In genomic region chr12:53500119-53500775, GRCh38 we compare ENCODE assay signal across 8 cellular contexts. TPM values are rescaled to one million over a fixed set of nuclear protein-coding genes. Genes with fewer than 3 reads are reported as not detected.
A peak's percentile ranks its signal among the peaks of the same experiment; 100 is the strongest.
DNase-seq lines count a peak whose midpoint lies in the region; ATAC-seq and TF ChIP-seq lines count a peak whose summit lies in the region.

No MANE protein-coding gene starts in this region.

- H3K9me3 ChIP-seq in subcutaneous abdominal adipose tissue (ENCODE audit: control insufficient read depth in 5 of 5, low read length in 5 of 5), result no peaks in the 10 kb centered on the region

- peak overlapping the region; percentile 86 to 94 (median 93) for H3K4me3 Mint-ChIP-seq in brain

- DNase-seq in GM12864 (ENCODE audit: low read depth), result no peak
- peak; percentile 86 for DNase-seq in NB4 (ENCODE audit: low read depth)
- peak; percentile 63 for DNase-seq in kidney glomerular epithelial cell (lab: John Stamatoyannopoulos, UW)
- DNase-seq in NCI-H1694 treated with DMSO at 0.1 percent for 48 hours (lab: John Stamatoyannopoulos, UW), result no peak
- DNase-seq in middle frontal gyrus (ENCODE audit: extremely low spot score, low spot score), result no peak

- peak overlapping the region; percentile 91 to 98 (median 97) for H3K27ac Mint-ChIP-seq in brain

- peak overlapping the region; percentile 83 for H3K4me3 ChIP-seq in GM12864 (ENCODE audit: low read depth, low read length)
- H3K4me3 ChIP-seq in NB4 (ENCODE audit: low read depth, low read length), result peak overlapping the region; percentile 80
- H3K4me3 ChIP-seq in subcutaneous abdominal adipose tissue (ENCODE audit: low read depth in 1 of 5, low read length in 5 of 5), result peak overlapping the region; percentile 73 to 95 (median 84)

- H3K27me3 Mint-ChIP-seq in brain, result peaks cover 8% of the 10 kb centered on the region

- H3K36me3 ChIP-seq in subcutaneous abdominal adipose tissue (ENCODE audit: control insufficient read depth in 5 of 5, insufficient read depth in 5 of 5, low read length in 5 of 5), result peaks cover 0 to 20% (median 13%) of the 10 kb centered on the region in 5 donors

- H3K36me3 Mint-ChIP-seq in brain, result no peaks in the 10 kb centered on the region

- peak overlapping the region; percentile 92 to 94 (median 93) for H3K9ac ChIP-seq in subcutaneous abdominal adipose tissue (ENCODE audit: low read length in 5 of 5)

- no peak for TF ChIP-seq CTCF in GM12864 (IDR thresholded peaks at IDR 0.05; ENCODE audit: low read depth, low read length, missing control alignments)
- no peak for TF ChIP-seq CTCF in NB4 (IDR thresholded peaks at IDR 0.05; ENCODE audit: low read depth, low read length)
- no peak for TF ChIP-seq CTCF in brain (conservative IDR thresholded peaks at IDR 0.05)

- no peaks in the 10 kb centered on the region for H3K27me3 ChIP-seq in subcutaneous abdominal adipose tissue (ENCODE audit: control insufficient read depth in 5 of 5, insufficient read depth in 4 of 5, low read length in 5 of 5)

- peak overlapping the region; percentile 98 for H3K27ac ChIP-seq in subcutaneous abdominal adipose tissue (ENCODE audit: low read depth, low read length)

- peaks cover 64% of the 10 kb centered on the region for H3K4me1 Mint-ChIP-seq in brain

- ATAC-seq in activated CD4-positive, CD25-positive, alpha-beta regulatory T cell treated with anti-CD3 and anti-CD28 coated beads, Interleukin-2, amount 50 U/mL, for 24 hours, result no peak

- H3K4me1 ChIP-seq in subcutaneous abdominal adipose tissue (ENCODE audit: control insufficient read depth in 5 of 5, insufficient read depth in 5 of 5, low read length in 5 of 5), result peaks cover 13 to 60% (median 53%) of the 10 kb centered on the region in 5 donors

- peak; percentile 66 for TF ChIP-seq POLR2A in NB4 (IDR thresholded peaks at IDR 0.05; ENCODE audit: extremely low read depth, insufficient read length)

- H3K9me3 Mint-ChIP-seq in brain, result no peaks in the 10 kb centered on the region

RNA-seq across cellular contexts. Expression of gene TARBP2, which starts 0.8 kb away (rescaled TPM):
- 19.4 TPM for polyA plus RNA-seq in brain (ENCODE audit: insufficient read depth, low read depth, low replicate concordance)

RNA-seq across cellular contexts. Expression of gene MAP3K12, which starts 1.0 kb away (rescaled TPM):
- 16.8 TPM for polyA plus RNA-seq in brain (ENCODE audit: insufficient read depth, low read depth, low replicate concordance)

RNA-seq across cellular contexts. Expression of gene NPFF, which starts 7.0 kb away (rescaled TPM):
- polyA plus RNA-seq in brain (ENCODE audit: insufficient read depth, low read depth, low replicate concordance), result not detected

RNA-seq across cellular contexts. Expression of gene PCBP2, which starts 48.3 kb away (rescaled TPM):
- polyA plus RNA-seq in brain (ENCODE audit: insufficient read depth, low read depth, low replicate concordance), result 1,093 TPM

RNA-seq across cellular contexts. Expression of gene PRR13, which starts 58.7 kb away (rescaled TPM):
- 109 TPM for polyA plus RNA-seq in brain (ENCODE audit: insufficient read depth, low read depth, low replicate concordance)

Comparison
In these comparisons a context has a peak if more than half of its experiments do, and no peak if none do; other contexts are left out.
1. DNase-seq: peak in NB4 (single experiment) and kidney glomerular epithelial cell (single experiment); none in GM12864 (single experiment), NCI-H1694 treated with DMSO at 0.1 percent for 48 hours (single experiment) and middle frontal gyrus (single experiment).
2. Peak in every context shown above with its lines, with median percentiles within 50 percentile points of each other: H3K4me3 ChIP-seq.